Comparison of ENCODE assay signal across 13 cellular contexts in the genomic region with DNA sequence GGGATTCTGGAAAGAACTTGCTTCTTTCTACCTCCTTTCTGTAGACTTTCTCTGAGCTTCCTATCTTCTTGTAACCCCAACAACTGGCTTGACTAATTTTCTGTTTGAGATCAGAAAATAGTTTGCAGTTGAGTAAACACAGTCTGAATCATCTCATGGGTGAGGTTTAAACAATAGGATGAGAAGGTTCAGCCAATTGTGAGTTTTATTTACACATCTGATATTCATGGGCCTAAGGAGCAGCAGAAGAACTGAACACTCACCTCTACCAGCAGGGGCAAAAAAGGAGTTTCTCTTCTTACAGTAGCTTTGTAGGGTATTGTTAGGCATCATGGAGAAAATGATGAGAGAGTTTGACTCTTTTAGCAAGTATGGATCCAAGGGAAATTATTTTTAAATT. TPM values are rescaled to one million over a fixed set of nuclear protein-coding genes. Genes with fewer than 3 reads are reported as not detected.
DNase-seq lines count a peak whose midpoint lies in the region; TF ChIP-seq lines count a peak whose summit lies in the region.
"Had no signal": no experiment of that assay in that cellular context is flagged by ENCODE, and none has a peak within 500 bp of the region (broad histone marks: within the 10 kb centered on the region; RNA-seq: fewer than 3 reads in every experiment).

No MANE protein-coding gene starts in this region.

- H2AFZ ChIP-seq in GM23248: peak overlapping the region; percentile 58

- no peaks in the 10 kb centered on the region for H3K27me3 ChIP-seq in GM23248 (replicated peaks; ENCODE audit: insufficient read depth)

- DNase-seq in GM23248 (peak; percentile 93), RPMI7951 (ENCODE audit: low read depth) (peak; percentile 80), fibroblast of mammary gland (ENCODE audit: low read depth) (peak; percentile 95), GDM1 (lab: John Stamatoyannopoulos, UW) (no peak), NCI-H446 (lab: John Stamatoyannopoulos, UW) (no peak), hippocampal formation (lab: John Stamatoyannopoulos, UW) (no peak)
- no peak for DNase-seq in stimulated activated CD4-positive, alpha-beta T cell treated with anti-CD3 and anti-CD28 coated beads, Interleukin-4, amount 100 ng/mL, for 4 hours
- DNase-seq: activated CD4-positive, alpha-beta T cell treated with anti-CD3 and anti-CD28 coated beads for 36 hours; activated naive CD4-positive, alpha-beta T cell treated with anti-CD3 and anti-CD28 coated beads, Interleukin-2, amount 50 U/mL, for 16 hours; NCI-H1417 treated with DMSO at 0.1 percent for 48 hours; Right ventricle myocardium superior had no signal

- H3K79me2 ChIP-seq in GM23248 (ENCODE audit: insufficient read depth): no peaks in the 10 kb centered on the region

- H3K4me3 ChIP-seq in GM23248 (peak overlapping the region; percentile 45), fibroblast of mammary gland (ENCODE audit: control insufficient read depth, low read depth, low read length) (no peak overlapping the region), skin epidermis (no peak overlapping the region)
- H3K4me3 ChIP-seq: prostate gland had no signal

- in situ Hi-C loops in GM23248 (cut with MboI): no loop called here

- H3K9ac ChIP-seq in GM23248: peak overlapping the region; percentile 68

- H4K20me1 ChIP-seq in GM23248 (ENCODE audit: insufficient read depth): no peaks in the 10 kb centered on the region

- H3K36me3 ChIP-seq in GM23248 (ENCODE audit: low read depth): no peaks in the 10 kb centered on the region
- H3K36me3 ChIP-seq: prostate gland had no signal

- H3K27ac ChIP-seq in GM23248 (peak overlapping the region; percentile 97), skin epidermis (peak overlapping the region in 11 of 21 experiments; percentile 4 to 65 (median 25))
- H3K27ac ChIP-seq: prostate gland had no signal

- no peaks in the 10 kb centered on the region for H3K9me2 ChIP-seq in GM23248 (ENCODE audit: insufficient read depth)

- peak overlapping the region; percentile 82 for H3K4me2 ChIP-seq in GM23248 (ENCODE audit: unreplicated experiment)

- TF ChIP-seq CTCF in fibroblast of mammary gland (conservative IDR thresholded peaks at IDR 0.05; ENCODE audit: control insufficient read depth, insufficient read depth, low read depth, low read length): peak; percentile 60

- H3F3A ChIP-seq in GM23248 (ENCODE audit: insufficient read depth): peaks cover 32% of the 10 kb centered on the region

- H3K4me1 ChIP-seq in GM23248 (ENCODE audit: insufficient read depth): peaks cover 30% of the 10 kb centered on the region
- H3K4me1 ChIP-seq: prostate gland had no signal

- no peaks in the 10 kb centered on the region for H3K9me3 ChIP-seq in GM23248 (ENCODE audit: low read depth)
- H3K9me3 ChIP-seq: prostate gland had no signal

RNA-seq across cellular contexts. Expression of gene DTWD1, which starts 54.2 kb away (rescaled TPM):
- total RNA-seq in GM23248 (2014; rRNA removed; shearing (Covaris generic)): 63.7 and 73.3 TPM in 2 replicates
- polyA plus RNA-seq in GM23248 (2016; fragmentation: Nextera tagmentation; extraction: Ambion mirVana): 104 and 107 TPM in 2 replicates
- 58.5 and 60.3 TPM in 2 replicates for total RNA-seq in RPMI7951 (2014; rRNA removed; shearing (Covaris generic))

RNA-seq across cellular contexts. Expression of gene FAM227B, which starts 54.4 kb away (rescaled TPM):
- total RNA-seq in GM23248 (2014; rRNA removed; shearing (Covaris generic)): 4.4 and 4.6 TPM in 2 replicates
- polyA plus RNA-seq in GM23248 (2016; fragmentation: Nextera tagmentation; extraction: Ambion mirVana): 7.2 and 10.0 TPM in 2 replicates
- 6.4 and 7.7 TPM in 2 replicates for total RNA-seq in RPMI7951 (2014; rRNA removed; shearing (Covaris generic))

Comparison
In these comparisons a context has a peak if more than half of its experiments do, and no peak if none do; other contexts are left out.
1. DNase-seq: peak in GM23248 (single experiment), RPMI7951 (single experiment) and fibroblast of mammary gland (single experiment); none in stimulated activated CD4-positive, alpha-beta T cell treated with anti-CD3 and anti-CD28 coated beads, Interleukin-4, amount 100 ng/mL, for 4 hours (0 of 2), GDM1 (single experiment), NCI-H446 (0 of 2) and hippocampal formation (0 of 2).